ENCODE assay signal across 31 cellular contexts in genomic region chr2:120637847-120638246, GRCh38.
"Had no signal": no experiment of that assay in that cellular context is flagged by ENCODE, and none has a peak within 500 bp of the region (broad histone marks: within the 10 kb centered on the region; RNA-seq: fewer than 3 reads in every experiment).

No MANE protein-coding gene starts in this region.

- H3K4me1 ChIP-seq: adrenal gland, colonic mucosa had no signal

- H3K4me3 ChIP-seq: adrenal gland, body of pancreas, colonic mucosa, dorsolateral prefrontal cortex had no signal

- H3K36me3 ChIP-seq: adrenal gland, colonic mucosa, WERI-Rb-1 had no signal

- H3K27ac ChIP-seq: adrenal gland, body of pancreas, colonic mucosa, dorsolateral prefrontal cortex, epithelial cell of prostate, WERI-Rb-1 had no signal

- H3K27me3 ChIP-seq: adrenal gland, body of pancreas, colonic mucosa had no signal

- DNase-seq: activated B cell treated with CpG ODN at 0.5 μM for 24 hours; activated CD4-positive, alpha-beta memory T cell treated with anti-CD3 and anti-CD28 coated beads for 36 hours; activated CD4-positive, alpha-beta T cell treated with anti-CD3 and anti-CD28 coated beads for 48 hours; activated CD8-positive, alpha-beta memory T cell treated with anti-CD3 and anti-CD28 coated beads, Interleukin-2, amount 10 ng/mL, durations not matched to agents 7 days and 5 days; activated CD8-positive, alpha-beta memory T cell treated with anti-CD3 and anti-CD28 coated beads, Interleukin-2, amount 50 U/mL, for 4 hours; activated CD8-positive, alpha-beta T cell treated with anti-CD3 and anti-CD28 coated beads, Interleukin-2, amount 10 ng/mL, durations not matched to agents 7 days and 5 days; activated effector memory CD4-positive, alpha-beta T cell treated with anti-CD3 and anti-CD28 coated beads, Interleukin-2, amount 50 U/mL, for 16 hours; activated naive CD4-positive, alpha-beta T cell treated with anti-CD3 and anti-CD28 coated beads for 36 hours; activated naive CD8-positive, alpha-beta T cell treated with anti-CD3 and anti-CD28 coated beads for 36 hours; activated naive CD8-positive, alpha-beta T cell treated with anti-CD3 and anti-CD28 coated beads, Interleukin-2, amount 50 U/mL, for 24 hours; activated T-cell treated with anti-CD3 and anti-CD28 coated beads, Interleukin-2, amount 50 U/mL, for 1 hour; activated T-cell treated with anti-CD3 and anti-CD28 coated beads, Interleukin-2, amount 50 U/mL, for 48 hours; adrenal gland; amygdala; aorta; body of pancreas; central memory CD4-positive, alpha-beta T cell; cerebellar nuclear complex; colonic mucosa; dorsolateral prefrontal cortex; effector CD4-positive, alpha-beta T cell; effector memory CD8-positive, alpha-beta T cell; foreskin fibroblast; glutamatergic neuron; T-helper 1 cell; T-helper 17 cell; T1000; WERI-Rb-1 had no signal

- H3K9me3 ChIP-seq: adrenal gland, body of pancreas, colonic mucosa had no signal

- ATAC-seq: activated CD4-positive, CD25-positive, alpha-beta regulatory T cell treated with anti-CD3 and anti-CD28 coated beads, Interleukin-2, amount 50 U/mL, for 24 hours; activated CD8-positive, alpha-beta memory T cell treated with anti-CD3 and anti-CD28 coated beads, Interleukin-2, amount 10 ng/mL, durations not matched to agents 7 days and 5 days; activated CD8-positive, alpha-beta T cell treated with anti-CD3 and anti-CD28 coated beads, Interleukin-2, amount 10 ng/mL, durations not matched to agents 7 days and 5 days; activated naive CD8-positive, alpha-beta T cell treated with anti-CD3 and anti-CD28 coated beads, Interleukin-2, amount 50 U/mL, for 24 hours; body of pancreas; effector memory CD8-positive, alpha-beta T cell; esophagus mucosa; T-helper 17 cell had no signal
